8 cellular contexts compared by ENCODE assay signal in the genomic region with DNA sequence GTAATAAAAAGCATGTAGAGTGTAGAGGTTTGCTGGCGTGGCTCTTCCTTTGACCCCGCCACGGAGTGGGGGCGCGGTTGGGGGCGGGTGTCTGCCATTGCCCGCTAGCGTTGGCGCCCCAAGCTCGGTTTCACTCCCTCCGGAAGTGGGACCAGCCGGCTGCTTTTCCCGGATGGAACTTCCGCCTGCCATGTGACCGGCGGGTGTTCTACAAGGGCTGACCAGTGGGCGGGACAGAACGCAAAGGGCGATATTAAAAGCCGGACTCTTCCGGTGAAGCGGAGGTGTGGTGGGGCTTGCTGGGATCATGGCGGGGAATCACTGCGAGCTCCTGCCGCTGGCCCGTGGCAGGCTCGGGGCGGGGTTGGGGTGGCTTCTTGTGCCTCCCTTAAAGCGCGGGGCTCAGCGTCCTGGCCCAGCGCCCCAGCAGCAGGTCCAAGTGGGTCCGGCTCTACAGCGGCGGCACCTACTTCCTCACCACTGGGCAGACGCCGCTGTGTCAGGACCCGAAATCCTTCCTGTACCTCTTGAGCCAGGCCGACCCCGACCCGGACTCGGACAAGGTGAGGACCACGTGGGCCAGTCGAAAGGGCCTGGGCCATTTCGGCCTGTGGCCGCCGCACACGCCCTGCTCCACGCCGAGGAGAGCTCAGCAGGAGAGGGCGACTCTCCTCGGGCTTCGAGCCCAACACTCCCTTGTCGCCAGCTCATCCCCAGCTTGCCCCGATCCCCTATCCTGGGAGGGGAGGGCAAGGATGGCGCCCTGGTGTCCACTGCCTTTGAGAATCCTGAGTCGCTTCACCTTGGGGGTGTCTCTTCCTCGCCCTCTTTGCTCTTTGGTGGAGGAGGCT.
DNase-seq lines count a peak whose midpoint lies in the region; ATAC-seq and TF ChIP-seq lines count a peak whose summit lies in the region.

No MANE protein-coding gene starts in this region.

- H3K9me3 Mint-ChIP-seq in progenitor cell of endocrine pancreas (ENCODE audit: low read depth), result no peaks in the 10 kb centered on the region

- H3K4me3 ChIP-seq in upper lobe of right lung, result peak overlapping the region; percentile 90

- no peaks in the 10 kb centered on the region for H3K27me3 ChIP-seq in upper lobe of right lung

- H3K4me1 ChIP-seq in upper lobe of right lung, result peaks cover 7% of the 10 kb centered on the region

- DNase-seq in NCI-H146 (lab: John Stamatoyannopoulos, UW) (peak; percentile 98), T-helper 1 cell (peak; percentile 39 to 84 (median 56)), amygdala (lab: John Stamatoyannopoulos, UW) (peak; percentile 67 to 98 (median 93)), left ventricle myocardium superior (peak; percentile 95), progenitor cell of endocrine pancreas (ENCODE audit: low spot score, unreplicated experiment) (peak; percentile 90), upper lobe of right lung (peak; percentile 97)

- H3K36me3 Mint-ChIP-seq in progenitor cell of endocrine pancreas (ENCODE audit: insufficient read depth), result peaks cover 1% of the 10 kb centered on the region

- peaks cover 8% of the 10 kb centered on the region for H3K4me1 Mint-ChIP-seq in progenitor cell of endocrine pancreas (ENCODE audit: low read depth)

- peaks cover 7% of the 10 kb centered on the region for H3K36me3 ChIP-seq in upper lobe of right lung

- H3K9me3 ChIP-seq in upper lobe of right lung, result no peaks in the 10 kb centered on the region

- H3K27ac ChIP-seq in upper lobe of right lung, result peak overlapping the region; percentile 79

- peak; percentile 95 for TF ChIP-seq POLR2A in GM10847 (IDR thresholded peaks at IDR 0.05; ENCODE audit: extremely low read depth, insufficient read length)

- ATAC-seq in HG02763 (IDR thresholded peaks at IDR 0.05; ENCODE audit: unreplicated experiment) (peak; percentile 69), left ventricle myocardium superior (peak; percentile 91), upper lobe of right lung (peak; percentile 96)

- H3K4me3 Mint-ChIP-seq in progenitor cell of endocrine pancreas (ENCODE audit: low read depth), result peak overlapping the region; percentile 96

- H3K27ac Mint-ChIP-seq in progenitor cell of endocrine pancreas, result peak overlapping the region; percentile 96

- TF ChIP-seq CTCF in progenitor cell of endocrine pancreas (IDR thresholded peaks at IDR 0.05; ENCODE audit: unreplicated experiment) (no peak), upper lobe of right lung (IDR thresholded peaks at IDR 0.05) (no peak)

- intact Hi-C loops in left ventricle myocardium superior (cut with micrococcal nuclease) (no loop called here), upper lobe of right lung (cut with DNase I) (no loop called here)

- H3K27me3 Mint-ChIP-seq in progenitor cell of endocrine pancreas, result no peaks in the 10 kb centered on the region

Comparison
In these comparisons a context has a peak if more than half of its experiments do, and no peak if none do; other contexts are left out.
1. Peak in every context shown above with its lines: DNase-seq, ATAC-seq, H3K4me3 ChIP-seq and H3K27ac ChIP-seq.